ENCODE assay signal across 18 cellular contexts in genomic region chr13:107458269-107458668, GRCh38.
"Had no signal": no experiment of that assay in that cellular context is flagged by ENCODE, and none has a peak within 500 bp of the region (broad histone marks: within the 10 kb centered on the region; RNA-seq: fewer than 3 reads in every experiment).

No MANE protein-coding gene starts in this region.

- H3K27me3 Mint-ChIP-seq: activated CD8-positive, alpha-beta T cell treated with anti-CD3 and anti-CD28 coated beads for 36 hours had no signal

- H3K27ac Mint-ChIP-seq: activated CD8-positive, alpha-beta T cell treated with anti-CD3 and anti-CD28 coated beads for 36 hours; activated naive CD4-positive, alpha-beta T cell treated with anti-CD3 and anti-CD28 coated beads, Interleukin-2, amount 50 U/mL, for 72 hours; immature natural killer cell had no signal

- H3K4me1 ChIP-seq: gastrocnemius medialis, heart left ventricle, sigmoid colon, spleen, testis had no signal

- DNase-seq: activated CD4-positive, alpha-beta T cell treated with anti-CD3 and anti-CD28 coated beads for 48 hours; activated CD8-positive, alpha-beta T cell treated with anti-CD3 and anti-CD28 coated beads for 36 hours; activated gamma-delta T cell; activated T-cell treated with anti-CD3 and anti-CD28 coated beads, Interleukin-2, amount 50 U/mL, for 4 hours; erythroblast; gastrocnemius medialis; heart left ventricle; immature natural killer cell; sigmoid colon; spleen; stimulated activated CD4-positive, alpha-beta T cell treated with anti-CD3 and anti-CD28 coated beads, Interleukin-1b, Interleukin-23, amount 100 ng/mL, for 48 hours; stomach; testis; upper lobe of right lung had no signal

- H3K27me3 ChIP-seq: cardiac muscle cell, gastrocnemius medialis, heart left ventricle, sigmoid colon, spleen, stomach, testis, upper lobe of right lung had no signal

- H3K4me3 Mint-ChIP-seq: activated CD8-positive, alpha-beta T cell treated with anti-CD3 and anti-CD28 coated beads for 36 hours; activated T-cell treated with anti-CD3 and anti-CD28 coated beads, Interleukin-2, amount 50 U/mL, for 4 hours; immature natural killer cell; neural crest cell had no signal

- H2AFZ ChIP-seq: parathyroid adenoma had no signal

- H3K9me3 ChIP-seq: gastrocnemius medialis, sigmoid colon, testis, upper lobe of right lung had no signal

- H3K4me3 ChIP-seq: cardiac muscle cell, gastrocnemius medialis, heart left ventricle, sigmoid colon, spleen, stomach, testis, upper lobe of right lung had no signal

- H3K79me2 ChIP-seq: parathyroid adenoma had no signal

- H3K27ac ChIP-seq: cardiac muscle cell, gastrocnemius medialis, heart left ventricle, parathyroid adenoma, sigmoid colon, spleen, stomach, testis, upper lobe of right lung had no signal

- ATAC-seq: activated CD8-positive, alpha-beta T cell treated with anti-CD3 and anti-CD28 coated beads for 36 hours; activated naive CD4-positive, alpha-beta T cell treated with anti-CD3 and anti-CD28 coated beads, Interleukin-2, amount 50 U/mL, for 72 hours; activated T-cell treated with anti-CD3 and anti-CD28 coated beads, Interleukin-2, amount 50 U/mL, for 4 hours; gastrocnemius medialis; heart left ventricle; upper lobe of right lung had no signal

- H3K36me3 ChIP-seq: cardiac muscle cell, gastrocnemius medialis, heart left ventricle, sigmoid colon, spleen, stomach, upper lobe of right lung had no signal
